Comparison of ENCODE assay signal across 27 cellular contexts in the genomic region with DNA sequence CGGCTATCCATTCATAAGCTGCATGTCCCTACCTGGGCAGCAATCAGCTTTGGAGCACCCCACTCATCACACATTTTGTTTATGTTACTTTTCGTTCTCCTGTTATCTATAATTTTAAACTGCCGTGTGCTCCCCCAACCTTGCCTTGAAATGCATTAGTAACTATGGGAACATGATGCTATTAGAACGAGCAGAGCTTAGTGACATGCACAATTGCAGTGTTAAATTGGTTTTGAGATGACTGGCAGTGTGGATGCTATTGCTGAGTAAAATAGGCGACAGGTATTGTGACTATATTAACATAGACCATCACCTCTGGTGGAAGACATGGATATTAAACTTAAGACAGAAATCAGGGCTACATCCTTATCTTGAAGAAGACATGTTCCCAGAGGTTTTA.
"Had no signal": no experiment of that assay in that cellular context is flagged by ENCODE, and none has a peak within 500 bp of the region (broad histone marks: within the 10 kb centered on the region; RNA-seq: fewer than 3 reads in every experiment).

No MANE protein-coding gene starts in this region.

- H3K9me2 ChIP-seq: SK-N-SH had no signal

- H3K27me3 ChIP-seq: body of pancreas, breast epithelium, SJCRH30 had no signal

- H3K4me2 ChIP-seq: SK-N-SH had no signal

- H3K36me3 ChIP-seq: breast epithelium, MG63, SJCRH30 had no signal

- H3K9ac ChIP-seq: SK-N-SH had no signal

- H3K27ac ChIP-seq: body of pancreas, breast epithelium, SJCRH30 had no signal

- H3K4me3 ChIP-seq: body of pancreas, breast epithelium, MG63, SJCRH30 had no signal

- DNase-seq: activated CD4-positive, alpha-beta T cell treated with anti-CD3 and anti-CD28 coated beads, Interleukin-2, amount 10 ng/mL, durations not matched to agents 24 days and 14 days; activated CD4-positive, alpha-beta T cell treated with anti-CD3 and anti-CD28 coated beads, Interleukin-2, amount 50 U/mL, for 4 hours; activated CD8-positive, alpha-beta T cell treated with anti-CD3 and anti-CD28 coated beads for 36 hours; activated effector memory CD4-positive, alpha-beta T cell treated with anti-CD3 and anti-CD28 coated beads, Interleukin-2, amount 50 U/mL, for 16 hours; activated naive CD4-positive, alpha-beta T cell; activated naive CD4-positive, alpha-beta T cell treated with anti-CD3 and anti-CD28 coated beads, Interleukin-2, amount 50 U/mL, for 16 hours; activated naive CD8-positive, alpha-beta T cell treated with anti-CD3 and anti-CD28 coated beads for 36 hours; activated T-cell treated with anti-CD3 and anti-CD28 coated beads, Interleukin-2, amount 50 U/mL, for 1 hour; activated T-cell treated with anti-CD3 and anti-CD28 coated beads, Interleukin-2, amount 50 U/mL, for 72 hours; amygdala; cerebellar nuclear complex; Kasumi-1; KG1; MG63; NCI-H1092 treated with DMSO at 0.1 percent for 48 hours; NCI-H1417 treated with DMSO at 0.1 percent for 48 hours; NCI-H187 treated with DMSO at 0.1 percent for 48 hours; NCI-H2081; NCI-H2171 treated with DMSO at 0.1 percent for 48 hours; NCI-H345; NCI-H524 treated with DMSO at 0.1 percent for 48 hours; NCI-H774; SHP77; SJCRH30; SK-N-SH had no signal

- H3K9me3 ChIP-seq: body of pancreas, breast epithelium, MG63, SJCRH30, SK-N-SH had no signal

- H3K4me1 ChIP-seq: body of pancreas, breast epithelium, SJCRH30 had no signal
